ENCODE assay signal across 8 cellular contexts in the genomic region with DNA sequence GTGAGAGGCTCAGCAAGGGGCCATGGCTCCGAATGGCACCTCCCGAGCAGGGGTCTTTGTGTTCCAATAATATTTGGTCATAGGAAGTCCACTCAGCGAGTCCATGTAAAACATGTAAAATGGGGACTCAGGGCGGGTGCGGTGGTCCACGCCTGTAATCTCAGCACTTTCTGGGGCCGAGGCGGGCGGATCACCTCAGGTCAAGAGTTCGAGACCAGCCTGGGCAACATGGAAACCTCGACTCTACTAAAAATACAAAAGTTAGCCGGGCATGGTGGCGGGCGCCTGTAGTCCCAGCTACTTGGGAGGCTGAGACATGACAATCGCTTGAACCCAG. TPM values are rescaled to one million over a fixed set of nuclear protein-coding genes. Genes with fewer than 3 reads are reported as not detected.
DNase-seq lines count a peak whose midpoint lies in the region; ATAC-seq and TF ChIP-seq lines count a peak whose summit lies in the region.

No MANE protein-coding gene starts in this region.

- no peak overlapping the region for H2BK15ac ChIP-seq in mesenchymal stem cell (ENCODE audit: low read depth, poor library complexity, severe bottlenecking)

- H3K27ac ChIP-seq in left ventricle myocardium inferior (replicated peaks): peak overlapping the region; percentile 81
- H3K27ac ChIP-seq in mesenchymal stem cell (ENCODE audit: low read length, poor library complexity, severe bottlenecking): no peak overlapping the region
- peak overlapping the region in 1 of 2 donors; percentile 74 for H3K27ac ChIP-seq in uterus

- no peak overlapping the region for H3K14ac ChIP-seq in mesenchymal stem cell (ENCODE audit: low read length in 2 of 2)

- peak overlapping the region; percentile 70 for H3K4me2 ChIP-seq in mesenchymal stem cell (ENCODE audit: low read length, poor library complexity, severe bottlenecking)

- in situ Hi-C loops in astrocyte of the cerebellum (cut with HindIII; ENCODE audit: low sequenced_read_pairs): no loop called here

- no peak overlapping the region for H2BK12ac ChIP-seq in mesenchymal stem cell (ENCODE audit: low read length in 2 of 2)

- TF ChIP-seq POLR2A in uterus (IDR thresholded peaks at IDR 0.05): no peak

- H2AFZ ChIP-seq in mesenchymal stem cell (ENCODE audit: low read depth, low read length): peak overlapping the region; percentile 18

- no peak overlapping the region for H4K91ac ChIP-seq in mesenchymal stem cell (ENCODE audit: low read length)

- H3K79me1 ChIP-seq in mesenchymal stem cell (replicated peaks; ENCODE audit: low read length, poor library complexity, severe bottlenecking): no peaks in the 10 kb centered on the region

- intact Hi-C loops in left ventricle myocardium inferior (cut with micrococcal nuclease) (no loop called here), Right ventricle myocardium inferior (cut with DNase I) (loop anchor here (2.0 kb wide), 1 partner anchor 25 kb away; no protein-coding TSS in a partner anchor), uterus (cut with DNase I; ENCODE audit: low total_unique reads) (no loop called here)

- H3K27me3 ChIP-seq in left ventricle myocardium inferior (ENCODE audit: low read depth) (no peaks in the 10 kb centered on the region), mesenchymal stem cell (ENCODE audit: control insufficient read depth in 1 of 2, insufficient read depth in 1 of 2, low read length in 2 of 2) (peaks cover 26 to 39% of the 10 kb centered on the region in 2 experiments), uterus (no peaks in the 10 kb centered on the region)

- no peak overlapping the region for H2BK120ac ChIP-seq in mesenchymal stem cell (ENCODE audit: low read depth, low read length)

- no peak for TF ChIP-seq CTCF in left ventricle myocardium inferior (IDR thresholded peaks at IDR 0.05; ENCODE audit: borderline replicate concordance)
- TF ChIP-seq CTCF in astrocyte of the cerebellum (IDR thresholded peaks at IDR 0.05; ENCODE audit: low read depth, low read length, missing control alignments): no peak
- no peak for TF ChIP-seq CTCF in uterus (IDR thresholded peaks at IDR 0.05)

- H3K9me3 ChIP-seq in left ventricle myocardium inferior (replicated peaks) (peaks cover 5% of the 10 kb centered on the region), mesenchymal stem cell (ENCODE audit: control insufficient read depth, low read length) (peaks cover 6% of the 10 kb centered on the region), uterus (no peaks in the 10 kb centered on the region)

- H3K4me3 ChIP-seq in left ventricle myocardium inferior: peak overlapping the region; percentile 73
- peak overlapping the region; percentile 30 for H3K4me3 ChIP-seq in astrocyte of the cerebellum (ENCODE audit: low read depth, low read length)
- H3K4me3 ChIP-seq in mesenchymal stem cell (ENCODE audit: insufficient read depth in 1 of 2, low read depth in 1 of 2, low read length in 2 of 2): peak overlapping the region; percentile 53 to 65
- H3K4me3 ChIP-seq in uterus: peak overlapping the region; percentile 17 to 37

- WGBS in mesenchymal stem cell: 87% methylated on average over 15 of the region's 15 CpGs

- H3K9ac ChIP-seq in mesenchymal stem cell (ENCODE audit: low read length): no peak overlapping the region

- H3K23ac ChIP-seq in mesenchymal stem cell (ENCODE audit: low read length in 2 of 2): no peak overlapping the region

- no peak for ATAC-seq in Right ventricle myocardium inferior

- H2BK5ac ChIP-seq in mesenchymal stem cell (ENCODE audit: low read depth, low read length, poor library complexity, severe bottlenecking): no peak overlapping the region

- H3K4me1 ChIP-seq in left ventricle myocardium inferior (peaks cover 49% of the 10 kb centered on the region), mesenchymal stem cell (ENCODE audit: control insufficient read depth, insufficient read depth, low read depth, low read length) (peaks cover 8% of the 10 kb centered on the region), uterus (no peaks in the 10 kb centered on the region)

- H3K36me3 ChIP-seq in left ventricle myocardium inferior (peaks cover 4% of the 10 kb centered on the region), mesenchymal stem cell (ENCODE audit: control insufficient read depth in 1 of 2, insufficient read depth in 2 of 2, low read depth in 1 of 2, low read length in 2 of 2) (no peaks in the 10 kb centered on the region), uterus (no peaks in the 10 kb centered on the region)

- H4K8ac ChIP-seq in mesenchymal stem cell (ENCODE audit: low read length): peak overlapping the region; percentile 93

- no peak overlapping the region for H3K18ac ChIP-seq in mesenchymal stem cell (ENCODE audit: low read depth in 1 of 2, low read length in 2 of 2)

- no peak overlapping the region for H2AK5ac ChIP-seq in mesenchymal stem cell (ENCODE audit: low read length, severe bottlenecking)

- no peak for DNase-seq in left ventricle myocardium inferior
- no peak for DNase-seq in Right ventricle myocardium inferior (ENCODE audit: missing footprints)
- DNase-seq in astrocyte of the cerebellum (ENCODE audit: low read depth): no peak
- DNase-seq in mesenchymal stem cell: no peak
- no peak for DNase-seq in uterus
- no peak for DNase-seq in AML-193 (lab: John Stamatoyannopoulos, UW)
- no peak for DNase-seq in NCI-H187 treated with DMSO at 0.1 percent for 48 hours (lab: John Stamatoyannopoulos, UW)
- DNase-seq in NCI-H2029 treated with DMSO at 0.1 percent for 48 hours (lab: John Stamatoyannopoulos, UW): no peak

- H3K4ac ChIP-seq in mesenchymal stem cell (ENCODE audit: low read depth in 1 of 2, low read length in 2 of 2): no peak overlapping the region

RNA-seq across cellular contexts. Expression of gene EFCC1, which starts 26.4 kb away (rescaled TPM):
- total RNA-seq in left ventricle myocardium inferior (1.5 TPM), Right ventricle myocardium inferior (2.3 TPM), uterus (1 to 10 TPM; 1.2 to 9.2 (median 4.5) TPM)
- 3.9 TPM for polyA plus RNA-seq in mesenchymal stem cell (2013, experiment 1 of 2)
- polyA plus RNA-seq in mesenchymal stem cell (2013, experiment 2 of 2): 4.3 TPM

RNA-seq across cellular contexts. Expression of gene GP9, which starts 33.1 kb away (rescaled TPM):
- not detected for total RNA-seq in left ventricle myocardium inferior
- not detected for total RNA-seq in Right ventricle myocardium inferior
- not detected for polyA plus RNA-seq in mesenchymal stem cell (2013, experiment 1 of 2)
- polyA plus RNA-seq in mesenchymal stem cell (2013, experiment 2 of 2): not detected
- total RNA-seq in uterus: under 1 TPM in 1 of 4 donors, not detected in 3; 0.35 TPM

RNA-seq across cellular contexts. Expression of gene CFAP92, which starts 33.6 kb away (rescaled TPM):
- total RNA-seq in left ventricle myocardium inferior: 0.25 TPM
- total RNA-seq in Right ventricle myocardium inferior: 0.49 TPM
- polyA plus RNA-seq in mesenchymal stem cell (2013, experiment 1 of 2): 1.0 TPM
- 1.0 TPM for polyA plus RNA-seq in mesenchymal stem cell (2013, experiment 2 of 2)
- total RNA-seq in uterus: 1 to 10 TPM in 2 of 4 donors, under 1 TPM in 1, not detected in 1; 0.95 to 3.5 (median 2.1) TPM
